In genomic region chr10:34815174-34816066, GRCh38 we compare ENCODE assay signal across 8 cellular contexts. TPM values are rescaled to one million over a fixed set of nuclear protein-coding genes. Genes with fewer than 3 reads are reported as not detected.
A peak's percentile ranks its signal among the peaks of the same experiment; 100 is the strongest.
DNase-seq lines count a peak whose midpoint lies in the region; ATAC-seq and TF ChIP-seq lines count a peak whose summit lies in the region.

PARD3 (minus strand) TSS chr10:34815296; CDS start chr10:34814995, 301 bp downstream.

- H3K9me3 ChIP-seq in SK-N-MC (ENCODE audit: low read depth, low read length), result no peaks in the 10 kb centered on the region
- no peaks in the 10 kb centered on the region for H3K9me3 ChIP-seq in endodermal cell (ENCODE audit: control insufficient read depth, low read length)
- no peaks in the 10 kb centered on the region for H3K9me3 ChIP-seq in tibial nerve

- peak in 1 of 2 donors; percentile 36 for TF ChIP-seq EP300 in tibial nerve (IDR thresholded peaks at IDR 0.05)

- H3K4me3 ChIP-seq in SK-N-MC (peak within 1 kb of the TSS; percentile 80), endodermal cell (ENCODE audit: low read length) (peak within 1 kb of the TSS; percentile 96), tibial nerve (peak within 1 kb of the TSS; percentile 66 to 96 (median 74))

- H3K27ac Mint-ChIP-seq in endodermal cell (peak within 1 kb of the TSS; percentile 92), memory B cell (no peak within 1 kb of the TSS)

- DNase-seq in ACHN, result peak; percentile 75
- DNase-seq in SK-N-MC (ENCODE audit: low read depth, low spot score), result no peak
- peak; percentile 91 for DNase-seq in endodermal cell
- DNase-seq in memory B cell (ENCODE audit: low spot score in 2 of 2), result no peak
- peak; percentile 26 to 28 for DNase-seq in tibial nerve (ENCODE audit: low spot score in 2 of 2)

- H3K27me3 ChIP-seq in endodermal cell (ENCODE audit: control insufficient read depth, insufficient read depth, low read length, poor library complexity, severe bottlenecking), result peaks cover 8% of the 10 kb centered on the region
- H3K27me3 ChIP-seq in tibial nerve, result no peaks in the 10 kb centered on the region

- WGBS in endodermal cell (ENCODE audit: insufficient coverage in 1 of 2, insufficient read length in 1 of 2), 2 experiments, result 0% methylated on average over 14 to 76 of the region's 84 CpGs
- WGBS in tibial nerve, 2 donors, result 0 to 1% methylated on average over 26 to 35 of the region's 84 CpGs

- in situ Hi-C loops in ACHN (cut with HindIII; ENCODE audit: low pct_ligation_motif_present, low pct_unique_long_range_greater_than_20kb, low sequenced_read_pairs), result no loop called here

- H3K4me3 Mint-ChIP-seq in endodermal cell (peak within 1 kb of the TSS; percentile 87), memory B cell (peak within 1 kb of the TSS; percentile 57)

- H3K4me1 Mint-ChIP-seq in endodermal cell (peaks cover 40% of the 10 kb centered on the region), memory B cell (peaks cover 2% of the 10 kb centered on the region)

- H3K36me3 ChIP-seq in SK-N-MC (ENCODE audit: insufficient read depth, low read length) (no peaks in the 10 kb centered on the region), endodermal cell (ENCODE audit: control insufficient read depth, insufficient read depth, low read length) (no peaks in the 10 kb centered on the region), tibial nerve (no peaks in the 10 kb centered on the region)

- TF ChIP-seq CTCF in endodermal cell (conservative IDR thresholded peaks at IDR 0.05) (no peak), tibial nerve (IDR thresholded peaks at IDR 0.05) (no peak)

- peak; percentile 14 for TF ChIP-seq POLR2A in GM15510 (IDR thresholded peaks at IDR 0.05; ENCODE audit: borderline replicate concordance, extremely low read depth, insufficient read length)
- TF ChIP-seq POLR2A in tibial nerve (IDR thresholded peaks at IDR 0.05), result peak in 1 of 2 donors; percentile 39

- H3K27ac ChIP-seq in SK-N-MC (no peak within 1 kb of the TSS), endodermal cell (ENCODE audit: low read depth, low read length) (peak within 1 kb of the TSS; percentile 21), tibial nerve (peak within 1 kb of the TSS; percentile 75 to 96 (median 90))

- no peaks in the 10 kb centered on the region for H3K36me3 Mint-ChIP-seq in endodermal cell (ENCODE audit: low read depth)
- no peaks in the 10 kb centered on the region for H3K36me3 Mint-ChIP-seq in memory B cell

- H3K4me1 ChIP-seq in endodermal cell (ENCODE audit: control insufficient read depth, insufficient read depth, low read length) (peaks cover 11% of the 10 kb centered on the region), tibial nerve (peaks cover 0 to 52% (median 21%) of the 10 kb centered on the region in 4 donors)

- peak; percentile 51 for ATAC-seq in HG03571 (IDR thresholded peaks at IDR 0.05; ENCODE audit: unreplicated experiment)
- no peak for ATAC-seq in memory B cell (ENCODE audit: low read depth)
- ATAC-seq in GM21825 (IDR thresholded peaks at IDR 0.05; ENCODE audit: unreplicated experiment), result no peak

- H3K9ac ChIP-seq in SK-N-MC (ENCODE audit: insufficient read length) (peak within 1 kb of the TSS; percentile 76), endodermal cell (ENCODE audit: extremely low read depth, low read length, poor library complexity, severe bottlenecking) (peak within 1 kb of the TSS; percentile 83)

- H3K27me3 Mint-ChIP-seq in endodermal cell (ENCODE audit: insufficient read depth) (peaks cover 16% of the 10 kb centered on the region), memory B cell (peaks cover 18% of the 10 kb centered on the region)

- H3K9me3 Mint-ChIP-seq in endodermal cell (no peaks in the 10 kb centered on the region), memory B cell (no peaks in the 10 kb centered on the region)

RNA-seq across cellular contexts. Expression of gene PARD3, which starts in this region (rescaled TPM):
- total RNA-seq in endodermal cell, result 10 to 100 TPM; 59.6 to 74.6 TPM
- polyA plus RNA-seq in endodermal cell (2013, experiment 1 of 2), result 44.8 TPM
- polyA plus RNA-seq in endodermal cell (2013, experiment 2 of 2), result 44.5 TPM
- 10 to 100 TPM; 42.6 to 63.6 (median 55.2) TPM for total RNA-seq in tibial nerve

Comparison
In these comparisons a context has a peak if more than half of its experiments do, and no peak if none do; other contexts are left out.
1. DNase-seq: peak in ACHN (single experiment), endodermal cell (single experiment) and tibial nerve (2 of 2); none in SK-N-MC (single experiment) and memory B cell (0 of 2).
2. Peak in every context shown above with its lines, with median percentiles within 50 percentile points of each other: H3K4me3 ChIP-seq.